In the genomic region with DNA sequence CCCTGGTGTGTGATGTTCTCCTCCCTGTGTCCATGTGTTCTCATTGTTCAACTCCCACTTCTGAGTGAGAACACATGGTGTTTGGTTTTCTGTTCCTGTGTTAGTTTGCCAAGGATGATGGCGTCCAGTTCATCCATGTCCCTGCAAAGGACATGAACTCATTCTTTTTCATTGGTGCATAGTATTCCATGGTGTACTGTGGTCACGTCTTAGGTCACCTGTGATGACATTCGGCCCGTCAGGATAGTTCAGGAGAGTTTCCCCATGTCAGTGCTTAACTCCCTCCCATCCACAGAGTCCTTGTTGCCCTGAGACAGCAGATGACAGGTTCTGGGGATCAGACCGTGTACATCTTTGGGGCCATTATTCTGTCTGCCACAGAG, we compare ENCODE assay signal across 22 cellular contexts. TPM values are rescaled to one million over a fixed set of nuclear protein-coding genes. Genes with fewer than 3 reads are reported as not detected.
DNase-seq lines count a peak whose midpoint lies in the region; ATAC-seq and TF ChIP-seq lines count a peak whose summit lies in the region.
"Had no signal": no experiment of that assay in that cellular context is flagged by ENCODE, and none has a peak within 500 bp of the region (broad histone marks: within the 10 kb centered on the region; RNA-seq: fewer than 3 reads in every experiment).

No MANE protein-coding gene starts in this region.

- H3K27me3 ChIP-seq in heart left ventricle (no peaks in the 10 kb centered on the region), right cardiac atrium (ENCODE audit: control insufficient read depth, insufficient read depth) (no peaks in the 10 kb centered on the region), gastrocnemius medialis (no peaks in the 10 kb centered on the region)
- H3K27me3 ChIP-seq: BLaER1 had no signal

- TF ChIP-seq CTCF in heart left ventricle (IDR thresholded peaks at IDR 0.05) (no peak), endothelial cell (IDR thresholded peaks at IDR 0.05; ENCODE audit: unreplicated experiment) (no peak), gastrocnemius medialis (IDR thresholded peaks at IDR 0.05 in 4 of 5, conservative IDR thresholded peaks at IDR 0.05 in 1 of 5) (no peak)

- in situ Hi-C loops in gastrocnemius medialis (cut with MboI; ENCODE audit: low sequenced_read_pairs in 4 of 4): no loop called here

- H3K27me3 Mint-ChIP-seq in endothelial cell (ENCODE audit: unreplicated experiment): peaks cover 5% of the 10 kb centered on the region
- H3K27me3 Mint-ChIP-seq: CD4-positive, alpha-beta memory T cell had no signal

- H3K9me3 Mint-ChIP-seq in endothelial cell (ENCODE audit: unreplicated experiment): no peaks in the 10 kb centered on the region
- H3K9me3 Mint-ChIP-seq: HFFc6 had no signal

- H3K4me3 ChIP-seq in heart left ventricle (no peak overlapping the region), right cardiac atrium (ENCODE audit: low read length) (no peak overlapping the region), gastrocnemius medialis (no peak overlapping the region)
- H3K4me3 ChIP-seq: BLaER1, GM23248 had no signal

- H3K9me3 ChIP-seq in heart left ventricle: no peaks in the 10 kb centered on the region
- H3K9me3 ChIP-seq in right cardiac atrium (ENCODE audit: control insufficient read depth, low read length): no peaks in the 10 kb centered on the region
- H3K9me3 ChIP-seq in gastrocnemius medialis: no peaks in the 10 kb centered on the region
- H3K9me3 ChIP-seq: BLaER1 had no signal

- H3K4me1 Mint-ChIP-seq in endothelial cell (ENCODE audit: unreplicated experiment): peaks cover 20% of the 10 kb centered on the region
- H3K4me1 Mint-ChIP-seq: CD14-positive monocyte had no signal

- no peak overlapping the region for H3K27ac Mint-ChIP-seq in endothelial cell (ENCODE audit: unreplicated experiment)
- H3K27ac Mint-ChIP-seq: CD4-positive, alpha-beta memory T cell; HFFc6 had no signal

- H3K4me1 ChIP-seq in heart left ventricle (peaks cover 0 to 18% (median 5%) of the 10 kb centered on the region in 12 donors), right cardiac atrium (ENCODE audit: control insufficient read depth, insufficient read depth, low read length) (peaks cover 3% of the 10 kb centered on the region), gastrocnemius medialis (peaks cover 17 to 20% of the 10 kb centered on the region in 2 donors)

- H3K4me3 Mint-ChIP-seq in endothelial cell (ENCODE audit: unreplicated experiment): peak overlapping the region; percentile 85
- H3K4me3 Mint-ChIP-seq: CD14-positive monocyte; CD4-positive, alpha-beta memory T cell; HFFc6 had no signal

- WGBS in heart left ventricle, 4 donors: 92 to 98% (median 96%) methylated on average over 5 of the region's 5 CpGs
- 97% methylated on average over 5 of the region's 5 CpGs for WGBS in right cardiac atrium

- H3K27ac ChIP-seq in heart left ventricle (peak overlapping the region in 11 of 12 donors; percentile 17 to 74 (median 50)), right cardiac atrium (ENCODE audit: low read length) (peak overlapping the region; percentile 67), gastrocnemius medialis (peak overlapping the region in 3 of 4 donors; percentile 22 to 74 (median 24))
- H3K27ac ChIP-seq: BLaER1, GM23248 had no signal

- ATAC-seq in heart left ventricle (no peak), Right ventricle myocardium superior (ENCODE audit: poor library complexity) (no peak), right cardiac atrium (no peak), left cardiac atrium (no peak), gastrocnemius medialis (no peak)

- TF ChIP-seq POLR2A in heart left ventricle (IDR thresholded peaks at IDR 0.05): no peak
- no peak for TF ChIP-seq POLR2A in gastrocnemius medialis (IDR thresholded peaks at IDR 0.05)

- peaks cover 23% of the 10 kb centered on the region for H3K36me3 Mint-ChIP-seq in endothelial cell (ENCODE audit: low read depth, unreplicated experiment)

- intact Hi-C loops in heart left ventricle (cut with DNase I): loop anchor here in 2 of 10 donors (10.0 kb wide), 1 partner anchor 65 kb away; no protein-coding TSS in a partner anchor
- intact Hi-C loops in Right ventricle myocardium superior (cut with DNase I): loop anchor here (5.0 kb wide), 1 partner anchor 52 kb away; no protein-coding TSS in a partner anchor
- intact Hi-C loops in right cardiac atrium (cut with DNase I): loop anchor here in 1 of 4 donors (10.0 kb wide), 1 partner anchor 45 kb away; no protein-coding TSS in a partner anchor
- intact Hi-C loops in left cardiac atrium (cut with DNase I): no loop called here
- intact Hi-C loops in gastrocnemius medialis (cut with DNase I; ENCODE audit: low total_unique reads): loop anchor here (10.0 kb wide), 1 partner anchor 445 kb away; a partner anchor contains a TSS

- DNase-seq in heart left ventricle (no peak), Right ventricle myocardium superior (no peak), right cardiac atrium (no peak), left cardiac atrium (no peak), endothelial cell (ENCODE audit: low spot score) (no peak), gastrocnemius medialis (no peak), NCI-H2081 treated with DMSO at 0.1 percent for 48 hours (lab: John Stamatoyannopoulos, UW) (no peak), NCI-H2227 treated with DMSO at 0.1 percent for 48 hours (lab: John Stamatoyannopoulos, UW) (no peak)
- DNase-seq: 8988T; CD4-positive, alpha-beta memory T cell; DMS153; DMS79; GDM1; GM23248; HCEC 1CT; HFFc6 had no signal

- peaks cover 0 to 41% (median 18%) of the 10 kb centered on the region in 9 donors for H3K36me3 ChIP-seq in heart left ventricle
- peaks cover 0 to 12% of the 10 kb centered on the region in 2 donors for H3K36me3 ChIP-seq in gastrocnemius medialis

RNA-seq across cellular contexts. Expression of a gene that starts 8.6 kb away (rescaled TPM):
- total RNA-seq in heart left ventricle (10 to 100 TPM; 14.8 to 35.8 (median 20.1) TPM), Right ventricle myocardium superior (26.7 TPM), right cardiac atrium (10 to 100 TPM; 19.3 to 29.3 (median 23.1) TPM), left cardiac atrium (10 to 100 TPM; 18.3 to 20.8 TPM), endothelial cell (ENCODE audit: unreplicated experiment) (40.8 TPM), gastrocnemius medialis (10 to 100 TPM; 16.4 to 38.9 (median 24.9) TPM)
- polyA plus RNA-seq in heart left ventricle (10 to 100 TPM; 15.9 to 21.4 TPM), right cardiac atrium (20.0 TPM)

RNA-seq across cellular contexts. Expression of a gene that starts 26.2 kb away (rescaled TPM):
- total RNA-seq in heart left ventricle (not detected), Right ventricle myocardium superior (not detected), right cardiac atrium (not detected), left cardiac atrium (not detected), endothelial cell (ENCODE audit: unreplicated experiment) (not detected), gastrocnemius medialis (not detected)
- polyA plus RNA-seq in heart left ventricle (not detected), right cardiac atrium (not detected)
- total RNA-seq: A673; CD4-positive, alpha-beta memory T cell; Daoy; GM23248; HFFc6; HT-29 had no signal
- polyA plus RNA-seq: AG04450; CD14-positive monocyte; CD4-positive, alpha-beta memory T cell; GM23248 had no signal

RNA-seq across cellular contexts. Expression of a gene that starts 28.6 kb away (rescaled TPM):
- total RNA-seq in heart left ventricle: 10 to 100 TPM; 11.6 to 40.8 (median 24.9) TPM
- polyA plus RNA-seq in heart left ventricle: 10 to 100 TPM; 39.1 to 39.6 TPM
- 33.9 TPM for total RNA-seq in Right ventricle myocardium superior
- 10 to 100 TPM; 22.0 to 29.2 (median 26.2) TPM for total RNA-seq in right cardiac atrium
- polyA plus RNA-seq in right cardiac atrium: 25.4 TPM
- 10 to 100 TPM; 27.5 to 37.9 TPM for total RNA-seq in left cardiac atrium
- total RNA-seq in endothelial cell (ENCODE audit: unreplicated experiment): 31.2 TPM
- 10 to 100 TPM; 16.7 to 43.0 (median 26.5) TPM for total RNA-seq in gastrocnemius medialis

RNA-seq across cellular contexts. Expression of a gene that starts 47.9 kb away (rescaled TPM):
- not detected for total RNA-seq in heart left ventricle
- under 1 TPM in 1 of 2 donors, not detected in 1; 0.04 TPM for polyA plus RNA-seq in heart left ventricle
- not detected for total RNA-seq in Right ventricle myocardium superior
- total RNA-seq in right cardiac atrium: not detected
- not detected for polyA plus RNA-seq in right cardiac atrium
- not detected for total RNA-seq in left cardiac atrium
- not detected for total RNA-seq in endothelial cell (ENCODE audit: unreplicated experiment)
- total RNA-seq in gastrocnemius medialis: not detected
- total RNA-seq: A673; CD4-positive, alpha-beta memory T cell; Daoy; GM23248; HT-29 had no signal
- polyA plus RNA-seq: AG04450; CD14-positive monocyte; CD4-positive, alpha-beta memory T cell; GM23248 had no signal

RNA-seq across cellular contexts. Expression of a gene that starts 52.4 kb away (rescaled TPM):
- total RNA-seq in heart left ventricle: not detected
- not detected for polyA plus RNA-seq in heart left ventricle
- total RNA-seq in Right ventricle myocardium superior: not detected
- not detected for total RNA-seq in right cardiac atrium
- not detected for polyA plus RNA-seq in right cardiac atrium
- not detected for total RNA-seq in left cardiac atrium
- total RNA-seq in endothelial cell (ENCODE audit: unreplicated experiment): not detected
- total RNA-seq in gastrocnemius medialis: not detected
- total RNA-seq: A673; CD4-positive, alpha-beta memory T cell; Daoy; GM23248; HFFc6; HT-29 had no signal
- polyA plus RNA-seq: AG04450; CD14-positive monocyte; CD4-positive, alpha-beta memory T cell; GM23248 had no signal

Comparison
In these comparisons a context has a peak if more than half of its experiments do, and no peak if none do; other contexts are left out.
1. intact Hi-C loops: an anchor here in Right ventricle myocardium superior (5.0 kb wide) and gastrocnemius medialis (10.0 kb wide); none called in left cardiac atrium.